Comparison of ENCODE assay signal across 1 cellular context in the genomic region with DNA sequence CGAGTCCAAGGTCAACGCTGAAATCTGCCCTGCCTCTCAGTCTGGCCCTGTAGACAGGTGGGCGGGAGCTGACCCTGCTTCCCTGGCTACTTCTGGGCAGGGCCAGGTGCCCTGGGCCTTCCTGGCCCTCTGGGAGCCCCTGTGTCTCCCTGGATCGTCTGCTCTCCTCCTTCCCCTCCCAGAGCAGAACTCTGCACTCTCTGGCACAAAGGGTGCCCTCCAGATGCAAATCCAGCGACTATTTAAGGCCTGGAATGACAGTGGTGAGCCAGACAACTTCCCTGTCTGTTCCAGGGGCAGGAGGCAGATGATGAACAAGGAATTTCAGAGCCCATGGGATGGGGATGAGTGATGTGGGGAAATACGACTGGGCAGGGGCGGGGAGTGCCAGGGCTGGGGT.
TF ChIP-seq lines count a peak whose summit lies in the region.

No MANE protein-coding gene starts in this region.

TF ChIP-seq in H1, 55 proteins besides CTCF, POLR2A, EP300 and RAD21:
- TF ChIP-seq SIRT6 (IDR thresholded peaks at IDR 0.05; ENCODE audit: low read length) = no peak
- no peak for TF ChIP-seq SRF (IDR thresholded peaks at IDR 0.05; ENCODE audit: low read depth, low read length)
- no peak for TF ChIP-seq NANOG (IDR thresholded peaks at IDR 0.05; ENCODE audit: insufficient read depth, low read depth, low read length, poor library complexity, severe bottlenecking)
- TF ChIP-seq, protein P1, sequence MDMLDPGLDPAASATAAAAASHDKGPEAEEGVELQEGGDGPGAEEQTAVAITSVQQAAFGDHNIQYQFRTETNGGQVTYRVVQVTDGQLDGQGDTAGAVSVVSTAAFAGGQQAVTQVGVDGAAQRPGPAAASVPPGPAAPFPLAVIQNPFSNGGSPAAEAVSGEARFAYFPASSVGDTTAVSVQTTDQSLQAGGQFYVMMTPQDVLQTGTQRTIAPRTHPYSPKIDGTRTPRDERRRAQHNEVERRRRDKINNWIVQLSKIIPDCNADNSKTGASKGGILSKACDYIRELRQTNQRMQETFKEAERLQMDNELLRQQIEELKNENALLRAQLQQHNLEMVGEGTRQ (IDR thresholded peaks at IDR 0.05; ENCODE audit: low read length) = no peak
- no peak for TF ChIP-seq RXRA (IDR thresholded peaks at IDR 0.05; ENCODE audit: insufficient read depth, low read depth, low read length)
- TF ChIP-seq RNF2 (IDR thresholded peaks at IDR 0.05; ENCODE audit: borderline replicate concordance, low read depth, low read length, missing control alignments, poor library complexity, severe bottlenecking) = no peak
- TF ChIP-seq FOSL1 (IDR thresholded peaks at IDR 0.05; ENCODE audit: insufficient read depth, low read depth, low read length) = no peak
- TF ChIP-seq TCF12 (IDR thresholded peaks at IDR 0.05; ENCODE audit: low read depth, low read length) = no peak
- TF ChIP-seq ZNF274 (IDR thresholded peaks at IDR 0.05; ENCODE audit: borderline replicate concordance, extremely low read depth, low read length) = no peak
- TF ChIP-seq TEAD4 (IDR thresholded peaks at IDR 0.05; ENCODE audit: low read depth, low read length) = no peak
